23 cellular contexts compared by ENCODE assay signal in genomic region chr5:169114466-169114865, GRCh38.
DNase-seq lines count a peak whose midpoint lies in the region; ATAC-seq, FAIRE-seq and TF ChIP-seq lines count a peak whose summit lies in the region.
"Had no signal": no experiment of that assay in that cellular context is flagged by ENCODE, and none has a peak within 500 bp of the region (broad histone marks: within the 10 kb centered on the region; RNA-seq: fewer than 3 reads in every experiment).

No MANE protein-coding gene starts in this region.

- 93% methylated on average over 4 of the region's 5 CpGs; no CpG with 5 or more reads in 1 of the 2 experiments for WGBS in H1 (ENCODE audit: extremely low coverage in 1 of 2, insufficient coverage in 1 of 2, insufficient read length in 1 of 2, insufficient replicate concordance in 2 of 2, low coverage in 1 of 2, low lambda C conversion rate in 2 of 2, missing lambda C conversion rate in 1 of 2), 2 experiments

- H3K79me2 ChIP-seq in H1 (ENCODE audit: control insufficient read depth in 1 of 2, insufficient read depth in 2 of 2, low read length in 2 of 2), result no peaks in the 10 kb centered on the region
- no peaks in the 10 kb centered on the region for H3K79me2 ChIP-seq in neural progenitor cell (ENCODE audit: low read depth)

- H3K4ac ChIP-seq in H1 (replicated peaks; ENCODE audit: insufficient read length, low read depth, low read length), result no peak overlapping the region

- TF ChIP-seq POLR2A in H1 (IDR thresholded peaks at IDR 0.05; ENCODE audit: control extremely low read depth in 1 of 2, low read depth in 2 of 2, low read length in 2 of 2), result no peak

- H3K4me2 ChIP-seq in H1 (ENCODE audit: insufficient read depth in 1 of 2, low read depth in 2 of 2, low read length in 2 of 2) (no peak overlapping the region), neural progenitor cell (no peak overlapping the region)
- H3K4me2 ChIP-seq: BLaER1 treated with 17β-estradiol and CSF1 and Interleukin-3, amounts not matched to agents 10 nM and 100 nM had no signal

- H4K20me1 ChIP-seq in H1 (replicated peaks in 1 of 2; ENCODE audit: control insufficient read depth in 1 of 2, insufficient read depth in 2 of 2, low read length in 2 of 2) (no peaks in the 10 kb centered on the region), neural progenitor cell (ENCODE audit: low read depth) (no peaks in the 10 kb centered on the region)
- H4K20me1 ChIP-seq: BLaER1 treated with 17β-estradiol and CSF1 and Interleukin-3, amounts not matched to agents 10 nM and 100 nM had no signal

- DNase-seq in DMS79 treated with DMSO at 0.1 percent for 48 hours (lab: John Stamatoyannopoulos, UW), result peak; percentile 24
- no peak for DNase-seq in DMS79 (lab: John Stamatoyannopoulos, UW)
- no peak for DNase-seq in H1 (ENCODE audit: low read depth in 1 of 2, low spot score in 2 of 2)
- DNase-seq in neural progenitor cell (ENCODE audit: low spot score), result no peak
- no peak for DNase-seq in glutamatergic neuron
- DNase-seq in EL, result no peak
- DNase-seq: Calu3; CD4-positive, alpha-beta T cell; CD8-positive, alpha-beta memory T cell; COR-L47; DMS53; GOT3; H7; HCEC 1CT had no signal

- no peaks in the 10 kb centered on the region for H3K27me3 ChIP-seq in H1 (replicated peaks in 1 of 4; ENCODE audit: control insufficient read depth in 3 of 4, extremely low read depth in 1 of 4, insufficient read depth in 3 of 4, low read length in 3 of 4)
- H3K27me3 ChIP-seq in neural progenitor cell, result no peaks in the 10 kb centered on the region
- H3K27me3 ChIP-seq: BLaER1 treated with 17β-estradiol and CSF1 and Interleukin-3, amounts not matched to agents 10 nM and 100 nM had no signal

- H3K36me3 ChIP-seq in H1 (ENCODE audit: control insufficient read depth in 2 of 4, insufficient read depth in 4 of 4, low read length in 3 of 4) (no peaks in the 10 kb centered on the region), neural progenitor cell (no peaks in the 10 kb centered on the region)
- H3K36me3 ChIP-seq: BLaER1 treated with 17β-estradiol and CSF1 and Interleukin-3, amounts not matched to agents 10 nM and 100 nM had no signal

- FAIRE-seq in H1 (lab: Jason Lieb, UNC), result no peak
- FAIRE-seq: A204.1, G401.6, GM12892 had no signal

- H3K4me3 ChIP-seq in H1 (ENCODE audit: extremely low read depth in 1 of 4, insufficient read depth in 2 of 4, low read depth in 3 of 4, low read length in 4 of 4) (no peak overlapping the region), neural progenitor cell (no peak overlapping the region)
- H3K4me3 ChIP-seq: BLaER1 treated with 17β-estradiol and CSF1 and Interleukin-3, amounts not matched to agents 10 nM and 100 nM had no signal

- H3K9ac ChIP-seq in H1 (replicated peaks in 1 of 4; ENCODE audit: extremely low read depth in 1 of 4, low read depth in 3 of 4, low read length in 3 of 4), result no peak overlapping the region
- no peak overlapping the region for H3K9ac ChIP-seq in neural progenitor cell
- H3K9ac ChIP-seq: BLaER1 treated with 17β-estradiol and CSF1 and Interleukin-3, amounts not matched to agents 10 nM and 100 nM had no signal

- H3K27ac ChIP-seq in H1 (ENCODE audit: low read depth, low read length), result no peak overlapping the region
- H3K27ac ChIP-seq in neural progenitor cell, result no peak overlapping the region
- H3K27ac ChIP-seq: 22Rv1; BLaER1 treated with 17β-estradiol and CSF1 and Interleukin-3, amounts not matched to agents 10 nM and 100 nM had no signal

- no peak overlapping the region for H3K23ac ChIP-seq in H1 (ENCODE audit: insufficient read length)

- TF ChIP-seq EP300 in Ishikawa (IDR thresholded peaks at IDR 0.05; ENCODE audit: borderline replicate concordance) (no peak), H1 (IDR thresholded peaks at IDR 0.05; ENCODE audit: borderline replicate concordance in 1 of 2, low read depth in 2 of 2, low read length in 2 of 2) (no peak)

- no peaks in the 10 kb centered on the region for H3F3A ChIP-seq in neural progenitor cell (ENCODE audit: low read depth)

- no peak overlapping the region for H2BK120ac ChIP-seq in H1 (replicated peaks; ENCODE audit: low read depth, low read length)

- H3K27ac Mint-ChIP-seq in neural progenitor cell, result peak overlapping the region; percentile 72
- no peak overlapping the region for H3K27ac Mint-ChIP-seq in glutamatergic neuron (ENCODE audit: unreplicated experiment)
- H3K27ac Mint-ChIP-seq: B cell; CD14-positive monocyte; CD4-positive, alpha-beta T cell; CD8-positive, alpha-beta memory T cell had no signal

- H3K18ac ChIP-seq in H1 (ENCODE audit: extremely low read depth, low read length), result no peak overlapping the region

- H2BK20ac ChIP-seq in H1 (ENCODE audit: low read length), result no peak overlapping the region

- peaks cover 1% of the 10 kb centered on the region; the same call in 1 of the 2 replicates for H3K23me2 ChIP-seq in H1 (ENCODE audit: low read depth, low read length)

- TF ChIP-seq CTCF in H1 (IDR thresholded peaks at IDR 0.05; ENCODE audit: control extremely low read depth in 1 of 3, insufficient read depth in 1 of 3, low read depth in 1 of 3, low read length in 3 of 3) (no peak), neural progenitor cell (IDR thresholded peaks at IDR 0.05) (no peak), glutamatergic neuron (IDR thresholded peaks at IDR 0.05; ENCODE audit: partially characterized antibody, unreplicated experiment) (no peak)

- CTCF ChIA-PET in H1 (lab: Charles Lee; ENCODE audit: partially characterized antibody), result interaction anchor here (0.8 to 3.2 kb wide), 4 partner anchors 8 to 35 kb away, joined by 3 to 8 read pairs (median 4); no protein-coding TSS in a partner anchor

- no peak for TF ChIP-seq RAD21 in Ishikawa (IDR thresholded peaks at IDR 0.05; ENCODE audit: low read depth)
- TF ChIP-seq RAD21 in H1 (IDR thresholded peaks at IDR 0.05 in 1 of 2, conservative IDR thresholded peaks at IDR 0.05 in 1 of 2; ENCODE audit: low read depth in 2 of 2, low read length in 2 of 2), result no peak

- H3K36me3 Mint-ChIP-seq in neural progenitor cell, result peaks cover 3% of the 10 kb centered on the region
- no peaks in the 10 kb centered on the region for H3K36me3 Mint-ChIP-seq in glutamatergic neuron (ENCODE audit: unreplicated experiment)
- H3K36me3 Mint-ChIP-seq: CD14-positive monocyte; CD8-positive, alpha-beta memory T cell had no signal

- peaks cover 0 to 2% (median 0%) of the 10 kb centered on the region in 4 experiments; a peak in 1 of 7 replicates for H3K4me1 ChIP-seq in H1 (replicated peaks in 1 of 4; ENCODE audit: control insufficient read depth in 3 of 4, insufficient read depth in 4 of 4, low read length in 3 of 4)
- H3K4me1 ChIP-seq in neural progenitor cell, result peaks cover 5% of the 10 kb centered on the region
- H3K4me1 ChIP-seq: BLaER1 treated with 17β-estradiol and CSF1 and Interleukin-3, amounts not matched to agents 10 nM and 100 nM had no signal

- no peak overlapping the region for H3K14ac ChIP-seq in H1 (ENCODE audit: insufficient read length)

- H2AK5ac ChIP-seq in H1 (ENCODE audit: low read depth, low read length), result no peak overlapping the region

- H3K4me3 Mint-ChIP-seq in neural progenitor cell, result no peak overlapping the region
- H3K4me3 Mint-ChIP-seq in glutamatergic neuron (ENCODE audit: unreplicated experiment), result no peak overlapping the region
- H3K4me3 Mint-ChIP-seq: B cell; CD14-positive monocyte; CD4-positive, alpha-beta T cell; CD8-positive, alpha-beta memory T cell had no signal

- POLR2A ChIA-PET in H1 (lab: Charles Lee; ENCODE audit: partially characterized antibody), result no interaction called here

- 0 out of 2 replicates have a peak overlapping the region, but pooled peaks have one; percentile 39 for H2BK12ac ChIP-seq in H1 (ENCODE audit: low read depth, low read length)

- 0 out of 2 replicates have a peak overlapping the region, but pooled peaks have one; percentile 39 for H2BK5ac ChIP-seq in H1 (ENCODE audit: low read depth, low read length)

- no peak overlapping the region for H4K8ac ChIP-seq in H1 (ENCODE audit: extremely low read depth, insufficient read depth, low read length)

- H3K79me1 ChIP-seq in H1 (ENCODE audit: low read depth, low read length), result no peaks in the 10 kb centered on the region

- H3K9me3 ChIP-seq in H1 (ENCODE audit: insufficient read depth in 2 of 2, low read depth in 1 of 2, low read length in 1 of 2) (no peaks in the 10 kb centered on the region), neural progenitor cell (ENCODE audit: low read depth) (no peaks in the 10 kb centered on the region)

- H3K56ac ChIP-seq in H1 (replicated peaks; ENCODE audit: insufficient read length, low read depth, low read length), result no peak overlapping the region

- H2BK15ac ChIP-seq in H1 (ENCODE audit: low read length), result no peak overlapping the region

- no peaks in the 10 kb centered on the region for H3K27me3 Mint-ChIP-seq in neural progenitor cell (ENCODE audit: insufficient read depth, low read depth)
- H3K27me3 Mint-ChIP-seq in glutamatergic neuron (ENCODE audit: unreplicated experiment), result peaks cover 4% of the 10 kb centered on the region
- H3K27me3 Mint-ChIP-seq: B cell; CD4-positive, alpha-beta T cell had no signal

- no peak overlapping the region for H4K5ac ChIP-seq in H1 (ENCODE audit: insufficient read length, low read depth, low read length)

- H2AFZ ChIP-seq in H1 (ENCODE audit: low read length), result 0 out of 2 replicates have a peak overlapping the region, but pooled peaks have one; percentile 50
- H2AFZ ChIP-seq in neural progenitor cell (replicated peaks), result peak overlapping the region; percentile 68

- H4K91ac ChIP-seq in H1 (replicated peaks; ENCODE audit: insufficient read length, low read length), result no peak overlapping the region

- no peak for ATAC-seq in HG03457 (IDR thresholded peaks at IDR 0.05; ENCODE audit: unreplicated experiment)

- H3K9me3 Mint-ChIP-seq in neural progenitor cell (peaks cover 7% of the 10 kb centered on the region), glutamatergic neuron (ENCODE audit: unreplicated experiment) (peaks cover 2% of the 10 kb centered on the region)
- H3K9me3 Mint-ChIP-seq: CD4-positive, alpha-beta T cell had no signal

- H3K4me1 Mint-ChIP-seq in neural progenitor cell, result peaks cover 4% of the 10 kb centered on the region
- H3K4me1 Mint-ChIP-seq in glutamatergic neuron (ENCODE audit: low read depth, unreplicated experiment), result no peaks in the 10 kb centered on the region
- H3K4me1 Mint-ChIP-seq: B cell; CD14-positive monocyte; CD8-positive, alpha-beta memory T cell had no signal

TF ChIP-seq in Ishikawa, 13 proteins besides CTCF, POLR2A, EP300 and RAD21 (continues in another document):
- TF ChIP-seq NFIC (IDR thresholded peaks at IDR 0.05), result peak; percentile 68
- TF ChIP-seq MAX (IDR thresholded peaks at IDR 0.05), result no peak

TF ChIP-seq in H1, 55 proteins besides CTCF, POLR2A, EP300 and RAD21 (continues in another document):
- TF ChIP-seq ATF2 (IDR thresholded peaks at IDR 0.05; ENCODE audit: low read length), result no peak
